27 cellular contexts compared by ENCODE assay signal in the genomic region with DNA sequence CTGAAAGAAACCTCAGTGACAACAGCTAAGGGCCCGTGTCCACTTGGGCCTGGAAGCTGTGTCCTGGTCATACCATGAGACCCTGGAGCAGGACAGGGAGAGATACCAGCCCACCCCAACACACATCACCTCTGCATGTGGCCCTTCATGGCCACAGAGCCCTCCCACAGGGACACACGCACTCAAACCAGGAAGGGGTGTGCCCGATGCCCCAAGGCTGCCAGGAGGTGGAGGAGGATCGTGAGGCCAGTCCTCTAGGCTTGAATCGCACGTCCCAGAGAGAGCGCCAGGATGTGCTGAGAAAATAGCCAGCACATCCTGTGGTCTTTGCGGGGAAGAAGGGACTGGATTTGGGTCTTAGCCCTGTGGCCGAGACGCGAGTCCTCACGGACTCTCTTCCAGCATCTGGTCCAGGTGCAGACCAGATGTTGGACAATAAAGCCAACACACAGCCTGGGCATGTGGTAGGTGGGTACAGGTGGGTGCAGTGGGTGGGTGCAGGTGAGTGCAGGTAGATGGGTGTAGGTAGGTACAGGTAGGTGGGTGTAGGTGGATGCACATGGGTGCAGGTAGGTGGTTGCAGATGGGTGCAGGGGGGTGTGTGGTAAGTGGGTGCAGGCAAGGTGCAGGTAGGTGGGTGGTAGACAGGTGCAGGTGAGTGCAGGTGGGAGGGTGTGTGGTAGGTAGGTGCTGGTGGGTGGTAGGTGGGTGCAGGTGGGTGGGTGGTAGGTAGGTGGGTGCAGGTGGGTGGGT.
"Had no signal": no experiment of that assay in that cellular context is flagged by ENCODE, and none has a peak within 500 bp of the region (broad histone marks: within the 10 kb centered on the region; RNA-seq: fewer than 3 reads in every experiment).

No MANE protein-coding gene starts in this region.

- H3K9me3 ChIP-seq: adrenal gland, ascending aorta, thoracic aorta, vagina had no signal

- H3K36me3 ChIP-seq: adrenal gland, vagina, WERI-Rb-1 had no signal

- H3K4me1 ChIP-seq: adrenal gland, ascending aorta, vagina had no signal

- FAIRE-seq: keratinocyte had no signal

- H3K4me3 ChIP-seq: adrenal gland, ascending aorta, skin epidermis, thoracic aorta, vagina had no signal

- ATAC-seq: activated CD4-positive, CD25-positive, alpha-beta regulatory T cell treated with anti-CD3 and anti-CD28 coated beads, Interleukin-2, amount 50 U/mL, for 24 hours; esophagus mucosa; left cardiac atrium; left ventricle myocardium superior; naive thymus-derived CD8-positive, alpha-beta T cell; sciatic nerve; stimulated activated naive B cell treated with anti-CD40 and anti-IgM and Interleukin-4, amounts not matched to agents 10 μg/mL and 1 μg/mL and 100 μg/mL, for 72 hours had no signal

- DNase-seq: activated CD4-positive, alpha-beta memory T cell treated with anti-CD3 and anti-CD28 coated beads for 36 hours; activated CD4-positive, alpha-beta T cell treated with anti-CD3 and anti-CD28 coated beads, Interleukin-2, amount 10 ng/mL, durations not matched to agents 24 days and 14 days; activated CD8-positive, alpha-beta memory T cell treated with anti-CD3 and anti-CD28 coated beads, Interleukin-2, amount 50 U/mL, for 4 hours; activated effector memory CD4-positive, alpha-beta T cell treated with anti-CD3 and anti-CD28 coated beads, Interleukin-2, amount 50 U/mL, for 16 hours; activated naive CD4-positive, alpha-beta T cell treated with anti-CD3 and anti-CD28 coated beads for 36 hours; activated naive CD8-positive, alpha-beta T cell treated with anti-CD3 and anti-CD28 coated beads for 36 hours; activated T-cell treated with anti-CD3 and anti-CD28 coated beads, Interleukin-2, amount 50 U/mL, for 1 hour; adrenal gland; foreskin fibroblast; hippocampal formation; left cardiac atrium; left ventricle myocardium superior; naive thymus-derived CD8-positive, alpha-beta T cell; posterior cingulate gyrus; stimulated activated CD4-positive, alpha-beta T cell treated with anti-CD3 and anti-CD28 coated beads, Interleukin-15, amount 100 ng/mL, for 24 hours; stimulated activated CD4-positive, alpha-beta T cell treated with anti-CD3 and anti-CD28 coated beads, Interleukin-2, amount 100 ng/mL, for 24 hours; stimulated activated naive B cell treated with anti-CD40 and anti-IgM and Interleukin-4, amounts not matched to agents 10 μg/mL and 1 μg/mL and 100 μg/mL, for 72 hours; T-helper 9 cell; WERI-Rb-1 had no signal

- H3K27me3 ChIP-seq: adrenal gland, ascending aorta, vagina had no signal

- H3K27ac ChIP-seq: adrenal gland, ascending aorta, skin epidermis, thoracic aorta, vagina, WERI-Rb-1 had no signal
